In the genomic region with DNA sequence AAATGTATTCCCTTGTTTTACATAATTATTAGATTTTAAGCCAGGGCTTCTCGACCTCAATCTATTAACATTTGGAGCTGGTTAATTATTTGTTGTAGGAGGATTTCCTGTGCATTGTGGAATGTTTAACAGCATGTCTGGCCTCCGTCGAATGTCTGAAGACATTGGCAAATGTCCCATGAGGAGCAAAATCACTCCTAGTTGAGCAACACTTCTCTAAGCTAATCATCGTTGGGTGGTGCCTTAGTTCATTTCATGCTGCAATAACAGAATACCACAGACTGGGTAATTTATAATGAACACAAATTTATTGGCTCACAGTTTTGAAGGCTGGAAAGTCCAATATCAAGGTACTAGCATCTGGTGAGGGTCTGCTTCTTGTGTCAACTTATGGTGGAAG, we compare ENCODE assay signal across 20 cellular contexts. TPM values are rescaled to one million over a fixed set of nuclear protein-coding genes. Genes with fewer than 3 reads are reported as not detected.
DNase-seq lines count a peak whose midpoint lies in the region; ATAC-seq and TF ChIP-seq lines count a peak whose summit lies in the region.
"Had no signal": no experiment of that assay in that cellular context is flagged by ENCODE, and none has a peak within 500 bp of the region (broad histone marks: within the 10 kb centered on the region; RNA-seq: fewer than 3 reads in every experiment).

No MANE protein-coding gene starts in this region.

- H3K27ac Mint-ChIP-seq in T-helper 2 cell treated with Interferon-gamma antibody and Interleukin-4, amounts not matched to agents 5 μg/mL and 100 μg/mL, for 36 hours: no peak overlapping the region
- H3K27ac Mint-ChIP-seq: activated T-helper 17 cell treated with anti-CD3 and anti-CD28 coated beads, Interleukin-2, amount 50 U/mL, for 72 hours; CD14-positive monocyte; T-cell; WTC11 had no signal

- H3K27me3 Mint-ChIP-seq in T-helper 2 cell treated with Interferon-gamma antibody and Interleukin-4, amounts not matched to agents 5 μg/mL and 100 μg/mL, for 36 hours (ENCODE audit: low read depth): peaks cover 12% of the 10 kb centered on the region

- no peak overlapping the region for H3K4me3 ChIP-seq in fibroblast of mammary gland (ENCODE audit: control insufficient read depth, low read depth, low read length)
- H3K4me3 ChIP-seq: adrenal gland, mucosa of descending colon had no signal

- H3K4me1 Mint-ChIP-seq in T-helper 2 cell treated with Interferon-gamma antibody and Interleukin-4, amounts not matched to agents 5 μg/mL and 100 μg/mL, for 36 hours (ENCODE audit: low read depth): no peaks in the 10 kb centered on the region
- H3K4me1 Mint-ChIP-seq: activated T-helper 17 cell treated with anti-CD3 and anti-CD28 coated beads, Interleukin-2, amount 50 U/mL, for 72 hours had no signal

- no peak for TF ChIP-seq CTCF in fibroblast of mammary gland (conservative IDR thresholded peaks at IDR 0.05; ENCODE audit: control insufficient read depth, insufficient read depth, low read depth, low read length)
- TF ChIP-seq CTCF in omental fat pad (IDR thresholded peaks at IDR 0.05): no peak

- DNase-seq in EL (peak; percentile 52), fibroblast of mammary gland (ENCODE audit: low read depth) (peak; percentile 81), omental fat pad (ENCODE audit: low spot score) (no peak), DMS153 treated with DMSO at 0.1 percent for 48 hours (lab: John Stamatoyannopoulos, UW; ENCODE audit: unreplicated experiment) (no peak), HuH-7.5 (ENCODE audit: low spot score) (no peak)
- DNase-seq in T-helper 2 cell treated with Interferon-gamma antibody and Interleukin-4, amounts not matched to agents 5 μg/mL and 100 μg/mL, for 36 hours (ENCODE audit: low spot score): no peak
- DNase-seq: adrenal gland, cerebellar nuclear complex, DMS79, mucosa of descending colon, NCI-H1417 treated with DMSO at 0.1 percent for 48 hours, NCI-H2171 treated with DMSO at 0.1 percent for 48 hours, nucleus accumbens, T-cell had no signal

- no peak for ATAC-seq in SK-N-SH treated with all-trans-retinoic acid at 6 μM for 48 hours
- ATAC-seq in omental fat pad (ENCODE audit: low FRiP score): peak; percentile 92
- ATAC-seq in HG02642 (IDR thresholded peaks at IDR 0.05; ENCODE audit: poor library complexity, unreplicated experiment): no peak
- ATAC-seq: activated T-helper 17 cell treated with anti-CD3 and anti-CD28 coated beads, Interleukin-2, amount 50 U/mL, for 72 hours; mucosa of descending colon; sciatic nerve; T-cell; WTC11 had no signal

- H3K36me3 Mint-ChIP-seq in T-helper 2 cell treated with Interferon-gamma antibody and Interleukin-4, amounts not matched to agents 5 μg/mL and 100 μg/mL, for 36 hours (ENCODE audit: low read depth): no peaks in the 10 kb centered on the region
- H3K36me3 Mint-ChIP-seq: CD14-positive monocyte, T-cell had no signal

- H3K4me3 Mint-ChIP-seq in T-helper 2 cell treated with Interferon-gamma antibody and Interleukin-4, amounts not matched to agents 5 μg/mL and 100 μg/mL, for 36 hours: no peak overlapping the region
- H3K4me3 Mint-ChIP-seq: activated T-helper 17 cell treated with anti-CD3 and anti-CD28 coated beads, Interleukin-2, amount 50 U/mL, for 72 hours; CD14-positive monocyte; T-cell; WTC11 had no signal

- H3K9me3 Mint-ChIP-seq in T-helper 2 cell treated with Interferon-gamma antibody and Interleukin-4, amounts not matched to agents 5 μg/mL and 100 μg/mL, for 36 hours: no peaks in the 10 kb centered on the region
- H3K9me3 Mint-ChIP-seq: activated T-helper 17 cell treated with anti-CD3 and anti-CD28 coated beads, Interleukin-2, amount 50 U/mL, for 72 hours; T-cell had no signal

TF ChIP-seq in SK-N-SH treated with all-trans-retinoic acid at 6 μM for 48 hours, 23 proteins besides CTCF, POLR2A, EP300 and RAD21:
- TF ChIP-seq ISL1 (CRISPR knock-in tag; IDR thresholded peaks at IDR 0.05) (0 out of 2 replicates have a peak, but pooled peaks have one; percentile 24), TOX (CRISPR knock-in tag; IDR thresholded peaks at IDR 0.05; ENCODE audit: borderline replicate concordance) (no peak)

RNA-seq across cellular contexts. Expression of gene VPS13A, which starts 13.4 kb away (rescaled TPM):
- 10 to 100 TPM; 20.4 to 33.5 (median 30.4) TPM for total RNA-seq in omental fat pad

Comparison
In these comparisons a context has a peak if more than half of its experiments do, and no peak if none do; other contexts are left out.
1. DNase-seq: peak in EL (single experiment) and fibroblast of mammary gland (single experiment); none in omental fat pad (single experiment), T-helper 2 cell treated with Interferon-gamma antibody and Interleukin-4, amounts not matched to agents 5 μg/mL and 100 μg/mL, for 36 hours (single experiment), DMS153 treated with DMSO at 0.1 percent for 48 hours (single experiment) and HuH-7.5 (single experiment).